25 cellular contexts compared by ENCODE assay signal in the genomic region with DNA sequence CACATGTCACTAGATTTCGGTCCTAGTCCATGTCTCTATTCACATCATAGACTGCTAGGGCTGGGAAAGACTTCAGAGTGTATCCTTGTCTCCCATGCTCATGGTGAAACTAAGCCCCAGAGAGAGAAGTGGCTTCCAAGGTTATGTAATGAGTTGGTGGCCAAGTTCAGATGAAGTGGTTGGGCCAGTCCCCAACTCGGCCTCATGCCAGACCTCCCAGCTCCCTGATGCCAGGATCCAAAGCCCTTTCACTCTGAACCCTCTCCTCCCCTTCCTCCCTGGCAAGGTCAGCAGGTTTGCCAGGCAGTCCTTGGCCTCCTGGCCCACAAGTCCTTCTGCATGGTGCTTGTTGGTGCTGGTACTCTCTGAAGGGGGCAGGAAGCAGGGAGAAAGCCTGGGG.
DNase-seq lines count a peak whose midpoint lies in the region; ATAC-seq, FAIRE-seq and TF ChIP-seq lines count a peak whose summit lies in the region.
"Had no signal": no experiment of that assay in that cellular context is flagged by ENCODE, and none has a peak within 500 bp of the region (broad histone marks: within the 10 kb centered on the region; RNA-seq: fewer than 3 reads in every experiment).

No MANE protein-coding gene starts in this region.

- H3K27ac ChIP-seq in right cardiac atrium (ENCODE audit: low read length) (no peak overlapping the region), pancreas (peak overlapping the region in 2 of 4 donors; percentile 41 to 60)
- H3K27ac ChIP-seq: KMS-11, tibial artery had no signal

- intact Hi-C loops in right cardiac atrium (cut with DNase I): no loop called here
- intact Hi-C loops in pancreas (cut with DNase I): no loop called here

- peak; percentile 23 for FAIRE-seq in HTR-8/SVneo (lab: Jason Lieb, UNC)
- no peak for FAIRE-seq in pancreas (lab: Jason Lieb, UNC)
- FAIRE-seq: keratinocyte, TTC549 had no signal

- H3K4me3 ChIP-seq in right cardiac atrium (ENCODE audit: low read length) (no peak overlapping the region), pancreas (no peak overlapping the region)
- H3K4me3 ChIP-seq: GM23338, tibial artery had no signal

- ATAC-seq in right cardiac atrium (peak in 1 of 2 donors; percentile 47), pancreas (peak; percentile 17 to 67 (median 37)), HG03565 (IDR thresholded peaks at IDR 0.05; ENCODE audit: unreplicated experiment) (no peak)
- ATAC-seq: GM23338 had no signal

- WGBS in right cardiac atrium: 66% methylated on average over 2 of the region's 2 CpGs
- WGBS in pancreas, 2 donors: 37 to 48% methylated on average over 2 of the region's 2 CpGs

- no peaks in the 10 kb centered on the region for H3K9me3 ChIP-seq in right cardiac atrium (ENCODE audit: control insufficient read depth, low read length)
- H3K9me3 ChIP-seq in pancreas: no peaks in the 10 kb centered on the region
- H3K9me3 ChIP-seq: tibial artery had no signal

- no peaks in the 10 kb centered on the region for H3K27me3 ChIP-seq in right cardiac atrium (ENCODE audit: control insufficient read depth, insufficient read depth)
- H3K27me3 ChIP-seq in pancreas: no peaks in the 10 kb centered on the region

- peaks cover 5% of the 10 kb centered on the region for H3K4me1 ChIP-seq in right cardiac atrium (ENCODE audit: control insufficient read depth, insufficient read depth, low read length)
- H3K4me1 ChIP-seq in pancreas: no peaks in the 10 kb centered on the region
- H3K4me1 ChIP-seq: tibial artery had no signal

- no peak for DNase-seq in HTR-8/SVneo (ENCODE audit: insufficient read length, low spot score)
- peak; percentile 21 for DNase-seq in NCI-H2196 treated with DMSO at 0.1 percent for 48 hours (lab: John Stamatoyannopoulos, UW; ENCODE audit: unreplicated experiment)
- peak in 2 of 3 donors; percentile 19 to 66 for DNase-seq in right cardiac atrium
- peak in 3 of 6 donors; percentile 46 to 54 (median 48) for DNase-seq in pancreas
- DNase-seq in hepatic stellate cell (ENCODE audit: low spot score): no peak
- no peak for DNase-seq in SIG-M5 treated with dmso at 0.1 percent for 504 hours (lab: John Stamatoyannopoulos, UW; ENCODE audit: unreplicated experiment)
- DNase-seq in activated CD4-positive, alpha-beta T cell treated with anti-CD3 and anti-CD28 coated beads, Interleukin-2, amount 50 U/mL, for 1 hour: no peak
- DNase-seq: activated CD4-positive, alpha-beta T cell treated with anti-CD3 and anti-CD28 coated beads for 4 hours; activated CD8-positive, alpha-beta memory T cell treated with anti-CD3 and anti-CD28 coated beads, Interleukin-2, amount 50 U/mL, for 48 hours; activated effector memory CD4-positive, alpha-beta T cell treated with anti-CD3 and anti-CD28 coated beads, Interleukin-2, amount 50 U/mL, for 16 hours; dermis blood vessel endothelial cell; EL; hippocampal formation; NCI-H1105 treated with DMSO at 0.1 percent for 48 hours; NCI-H2171 treated with DMSO at 0.1 percent for 48 hours; NK-92 treated with Interleukin-12 subunit alpha and Interleukin-12 subunit beta, amount 100 ng/mL, for 24 hours; retina; stimulated activated naive CD4-positive, alpha-beta T cell; SW 1271; tibial artery had no signal

- no peak for TF ChIP-seq CTCF in pancreas (IDR thresholded peaks at IDR 0.05)

- no peaks in the 10 kb centered on the region for H3K36me3 ChIP-seq in pancreas
- H3K36me3 ChIP-seq: tibial artery had no signal

Comparison
In these comparisons a context has a peak if more than half of its experiments do, and no peak if none do; other contexts are left out.
1. DNase-seq: peak in NCI-H2196 treated with DMSO at 0.1 percent for 48 hours (single experiment) and right cardiac atrium (2 of 3); none in HTR-8/SVneo (single experiment), hepatic stellate cell (single experiment), SIG-M5 treated with dmso at 0.1 percent for 504 hours (single experiment) and activated CD4-positive, alpha-beta T cell treated with anti-CD3 and anti-CD28 coated beads, Interleukin-2, amount 50 U/mL, for 1 hour (single experiment).